Comparison of ENCODE assay signal across 1 cellular context in genomic region chr3:10173926-10174435, GRCh38.
TF ChIP-seq lines count a peak whose summit lies in the region.

No MANE protein-coding gene starts in this region.

TF ChIP-seq in WTC11, 78 proteins besides CTCF, POLR2A, EP300 and RAD21 (continued from another document):
- no peak for TF ChIP-seq ZNF396 (CRISPR knock-in tag; IDR thresholded peaks at IDR 0.05; ENCODE audit: borderline replicate concordance)
- TF ChIP-seq SP1 (CRISPR knock-in tag; conservative IDR thresholded peaks at IDR 0.05) = no peak
- no peak for TF ChIP-seq NR2C2 (CRISPR knock-in tag; IDR thresholded peaks at IDR 0.05)
- TF ChIP-seq GABPB1 (CRISPR knock-in tag; IDR thresholded peaks at IDR 0.05) = peak; percentile 22; the same call in 1 of the 2 replicates
